8 cellular contexts compared by ENCODE assay signal in the genomic region with DNA sequence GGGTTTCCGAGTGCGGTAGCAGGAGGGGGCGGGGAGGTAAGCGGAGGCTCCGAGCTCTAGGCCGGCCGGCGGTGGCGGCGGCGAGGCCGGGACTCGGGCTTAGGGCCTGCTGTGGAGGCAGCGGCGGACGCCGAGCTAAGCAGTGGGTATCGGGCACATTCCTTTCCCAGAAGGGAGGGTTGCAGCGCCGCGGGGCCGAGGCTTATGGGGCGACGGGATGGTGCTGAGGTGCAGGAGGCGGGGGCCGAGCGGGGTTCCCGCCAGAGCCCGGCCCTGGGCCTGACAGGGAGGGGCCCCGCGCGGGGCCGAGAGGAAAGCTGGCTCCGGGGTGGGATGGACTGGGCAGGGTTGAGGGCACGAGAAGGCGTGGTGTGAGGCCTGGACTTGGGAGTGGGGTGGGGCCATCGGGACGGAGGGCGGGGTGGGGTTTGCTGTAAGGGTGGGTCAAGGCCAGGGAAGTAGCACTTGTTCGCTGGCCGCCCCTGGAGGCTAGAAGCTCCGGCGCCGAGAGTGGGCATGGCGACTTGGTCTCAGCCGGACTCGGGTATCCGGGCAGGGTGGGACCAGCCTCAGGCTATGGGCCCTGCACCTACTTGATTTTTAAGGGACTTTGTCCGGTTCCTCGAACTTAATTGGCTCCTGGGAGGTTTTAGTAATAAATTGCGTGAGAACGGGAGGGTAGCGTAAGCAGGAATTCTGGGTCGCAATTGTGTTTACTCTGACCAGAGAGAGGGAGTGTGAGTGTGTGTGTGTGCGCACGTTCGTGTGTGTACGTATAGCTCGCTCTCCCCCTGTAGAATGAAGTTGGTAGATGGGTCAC. TPM values are rescaled to one million over a fixed set of nuclear protein-coding genes. Genes with fewer than 3 reads are reported as not detected.
DNase-seq lines count a peak whose midpoint lies in the region; ATAC-seq and TF ChIP-seq lines count a peak whose summit lies in the region.

A gene with protein sequence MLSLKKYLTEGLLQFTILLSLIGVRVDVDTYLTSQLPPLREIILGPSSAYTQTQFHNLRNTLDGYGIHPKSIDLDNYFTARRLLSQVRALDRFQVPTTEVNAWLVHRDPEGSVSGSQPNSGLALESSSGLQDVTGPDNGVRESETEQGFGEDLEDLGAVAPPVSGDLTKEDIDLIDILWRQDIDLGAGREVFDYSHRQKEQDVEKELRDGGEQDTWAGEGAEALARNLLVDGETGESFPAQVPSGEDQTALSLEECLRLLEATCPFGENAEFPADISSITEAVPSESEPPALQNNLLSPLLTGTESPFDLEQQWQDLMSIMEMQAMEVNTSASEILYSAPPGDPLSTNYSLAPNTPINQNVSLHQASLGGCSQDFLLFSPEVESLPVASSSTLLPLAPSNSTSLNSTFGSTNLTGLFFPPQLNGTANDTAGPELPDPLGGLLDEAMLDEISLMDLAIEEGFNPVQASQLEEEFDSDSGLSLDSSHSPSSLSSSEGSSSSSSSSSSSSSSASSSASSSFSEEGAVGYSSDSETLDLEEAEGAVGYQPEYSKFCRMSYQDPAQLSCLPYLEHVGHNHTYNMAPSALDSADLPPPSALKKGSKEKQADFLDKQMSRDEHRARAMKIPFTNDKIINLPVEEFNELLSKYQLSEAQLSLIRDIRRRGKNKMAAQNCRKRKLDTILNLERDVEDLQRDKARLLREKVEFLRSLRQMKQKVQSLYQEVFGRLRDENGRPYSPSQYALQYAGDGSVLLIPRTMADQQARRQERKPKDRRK (plus strand): TSS at position 39 of the 820 bp plus-strand sequence. CDS start 2,760 bp downstream, outside the sequence.

- ATAC-seq in GM18858 (IDR thresholded peaks at IDR 0.05; ENCODE audit: unreplicated experiment): peak; percentile 16
- peak; percentile 34 for ATAC-seq in HG03039 (IDR thresholded peaks at IDR 0.05; ENCODE audit: unreplicated experiment)
- ATAC-seq in activated CD8-positive, alpha-beta T cell treated with anti-CD3 and anti-CD28 coated beads, Interleukin-2, amount 10 ng/mL, durations not matched to agents 7 days and 5 days: no peak
- ATAC-seq in natural killer cell: peak; percentile 11 to 22 (median 13)

- H3K36me3 Mint-ChIP-seq in activated CD8-positive, alpha-beta T cell treated with anti-CD3 and anti-CD28 coated beads, Interleukin-2, amount 10 ng/mL, durations not matched to agents 7 days and 5 days (ENCODE audit: low read depth): peaks cover 40% of the 10 kb centered on the region
- H3K36me3 Mint-ChIP-seq in natural killer cell: no peaks in the 10 kb centered on the region

- TF ChIP-seq CTCF in natural killer cell (IDR thresholded peaks at IDR 0.05): no peak

- H3K9me3 Mint-ChIP-seq in activated CD8-positive, alpha-beta T cell treated with anti-CD3 and anti-CD28 coated beads, Interleukin-2, amount 10 ng/mL, durations not matched to agents 7 days and 5 days (ENCODE audit: insufficient read depth): no peaks in the 10 kb centered on the region
- no peaks in the 10 kb centered on the region for H3K9me3 Mint-ChIP-seq in natural killer cell

- CTCF ChIA-PET in activated CD8-positive, alpha-beta T cell treated with anti-CD3 and anti-CD28 coated beads, Interleukin-2, amount 10 ng/mL, durations not matched to agents 7 days and 5 days (lab: Charles Lee): interaction anchor here (0.7 to 10.9 kb wide), 15 partner anchors 12 to 287 kb away, joined by 3 to 113 read pairs (median 5); a partner anchor contains a TSS

- no peaks in the 10 kb centered on the region for H3K27me3 Mint-ChIP-seq in activated CD8-positive, alpha-beta T cell treated with anti-CD3 and anti-CD28 coated beads, Interleukin-2, amount 10 ng/mL, durations not matched to agents 7 days and 5 days (ENCODE audit: low read depth)
- H3K27me3 Mint-ChIP-seq in natural killer cell (ENCODE audit: low read depth in 2 of 2): no peaks in the 10 kb centered on the region

- peaks cover 61% of the 10 kb centered on the region for H3K4me1 Mint-ChIP-seq in activated CD8-positive, alpha-beta T cell treated with anti-CD3 and anti-CD28 coated beads, Interleukin-2, amount 10 ng/mL, durations not matched to agents 7 days and 5 days (ENCODE audit: low read depth)
- peaks cover 57 to 68% of the 10 kb centered on the region in 2 donors for H3K4me1 Mint-ChIP-seq in natural killer cell

- peak; percentile 87 for DNase-seq in CD1c-positive myeloid dendritic cell (ENCODE audit: extremely low spot score)
- DNase-seq in NCI-H226: peak; percentile 92
- DNase-seq in activated CD8-positive, alpha-beta T cell treated with anti-CD3 and anti-CD28 coated beads, Interleukin-2, amount 10 ng/mL, durations not matched to agents 7 days and 5 days: peak; percentile 60
- peak; percentile 96 for DNase-seq in fibroblast of the conjunctiva (ENCODE audit: low read depth)
- DNase-seq in natural killer cell: no peak
- peak; percentile 92 for DNase-seq in ureter (ENCODE audit: low spot score)

- H3K4me3 Mint-ChIP-seq in activated CD8-positive, alpha-beta T cell treated with anti-CD3 and anti-CD28 coated beads, Interleukin-2, amount 10 ng/mL, durations not matched to agents 7 days and 5 days: peak within 1 kb of the TSS; percentile 97
- peak within 1 kb of the TSS; percentile 98 for H3K4me3 Mint-ChIP-seq in natural killer cell

- POLR2A ChIA-PET in activated CD8-positive, alpha-beta T cell treated with anti-CD3 and anti-CD28 coated beads, Interleukin-2, amount 10 ng/mL, durations not matched to agents 7 days and 5 days (lab: Charles Lee): interaction anchor here (0.6 to 3.9 kb wide), 12 partner anchors 10 to 153 kb away, joined by 3 to 17 read pairs (median 4); a partner anchor contains a TSS

- peak within 1 kb of the TSS; percentile 95 for H3K27ac Mint-ChIP-seq in activated CD8-positive, alpha-beta T cell treated with anti-CD3 and anti-CD28 coated beads, Interleukin-2, amount 10 ng/mL, durations not matched to agents 7 days and 5 days
- H3K27ac Mint-ChIP-seq in natural killer cell: peak within 1 kb of the TSS; percentile 96 to 97

- intact Hi-C loops in natural killer cell (cut with micrococcal nuclease): loop anchor here (1.0 to 10.0 kb wide), 7 partner anchors 11 to 394 kb away; a partner anchor contains a TSS

RNA-seq across cellular contexts. Expression of the gene that starts here (rescaled TPM):
- total RNA-seq in activated CD8-positive, alpha-beta T cell treated with anti-CD3 and anti-CD28 coated beads, Interleukin-2, amount 10 ng/mL, durations not matched to agents 7 days and 5 days: 10 to 100 TPM; 44.1 to 50.7 TPM
- 10 to 100 TPM; 38.6 to 53.4 (median 47.5) TPM for total RNA-seq in natural killer cell
- 143 TPM for total RNA-seq in ureter
